Comparison of ENCODE assay signal across 8 cellular contexts in genomic region chr7:137935849-137936508, GRCh38.
DNase-seq lines count a peak whose midpoint lies in the region; ATAC-seq and TF ChIP-seq lines count a peak whose summit lies in the region.

No MANE protein-coding gene starts in this region.

- H3K27ac Mint-ChIP-seq in brain (peak overlapping the region in 3 of 5 experiments; percentile 3 to 85 (median 31)), natural killer cell (peak overlapping the region; percentile 95 to 97)

- H3K36me3 Mint-ChIP-seq in brain (peaks cover 4% of the 10 kb centered on the region), natural killer cell (no peaks in the 10 kb centered on the region)

- H3K9me3 Mint-ChIP-seq in brain = peaks cover 0 to 2% (median 0%) of the 10 kb centered on the region in 5 experiments
- no peaks in the 10 kb centered on the region for H3K9me3 Mint-ChIP-seq in natural killer cell

- 70 to 82% methylated on average over 8 of the region's 8 CpGs for WGBS in body of pancreas, 2 donors

- TF ChIP-seq POLR2A in body of pancreas (IDR thresholded peaks at IDR 0.05) = no peak

- intact Hi-C loops in natural killer cell (cut with micrococcal nuclease) (loop anchor here (2.0 kb wide), 1 partner anchor 67 kb away; the partner anchor contains the start of gene CREB3L2), body of pancreas (cut with DNase I) (no loop called here)

- peak overlapping the region; percentile 28; the same call in 1 of the 2 replicates for H3K4me3 ChIP-seq in GM06990 (replicated peaks; ENCODE audit: low read depth, low read length)
- H3K4me3 ChIP-seq in body of pancreas = no peak overlapping the region

- no peaks in the 10 kb centered on the region for H3K27me3 ChIP-seq in GM06990 (replicated peaks; ENCODE audit: control insufficient read depth, insufficient read depth, low read length)
- no peaks in the 10 kb centered on the region for H3K27me3 ChIP-seq in body of pancreas

- H3K36me3 ChIP-seq in GM06990 (ENCODE audit: control insufficient read depth, insufficient read depth, low read length) (no peaks in the 10 kb centered on the region; the same call in 1 of the 2 replicates), body of pancreas (replicated peaks in 1 of 2; ENCODE audit: insufficient read depth in 1 of 2, low read depth in 2 of 2) (no peaks in the 10 kb centered on the region)

- no peak for DNase-seq in GM06990 (ENCODE audit: extremely low read depth, insufficient read length)
- DNase-seq in natural killer cell = no peak
- no peak for DNase-seq in NCI-H1436 treated with DMSO at 0.1 percent for 48 hours (lab: John Stamatoyannopoulos, UW)
- DNase-seq in body of pancreas = no peak
- DNase-seq in ureter (ENCODE audit: low spot score) = no peak
- DNase-seq in NCI-H510A (lab: John Stamatoyannopoulos, UW) = no peak

- H3K4me1 ChIP-seq in body of pancreas = peaks cover 58% of the 10 kb centered on the region

- ATAC-seq in HG03457 (IDR thresholded peaks at IDR 0.05; ENCODE audit: unreplicated experiment) (peak; percentile 44), natural killer cell (peak; percentile 69 to 73 (median 70)), body of pancreas (no peak)

- H3K4me3 Mint-ChIP-seq in brain = peak overlapping the region in 1 of 5 experiments; percentile 30
- peak overlapping the region; percentile 93 for H3K4me3 Mint-ChIP-seq in natural killer cell

- no peaks in the 10 kb centered on the region for H3K27me3 Mint-ChIP-seq in brain
- no peaks in the 10 kb centered on the region for H3K27me3 Mint-ChIP-seq in natural killer cell (ENCODE audit: low read depth in 2 of 2)

- no peak for TF ChIP-seq CTCF in GM06990 (IDR thresholded peaks at IDR 0.05; ENCODE audit: insufficient read depth, low read length, poor library complexity, severe bottlenecking)
- TF ChIP-seq CTCF in brain (conservative IDR thresholded peaks at IDR 0.05) = no peak
- TF ChIP-seq CTCF in natural killer cell (IDR thresholded peaks at IDR 0.05) = no peak
- no peak for TF ChIP-seq CTCF in body of pancreas (IDR thresholded peaks at IDR 0.05)

- H3K27ac ChIP-seq in body of pancreas = peak overlapping the region in 1 of 4 donors; percentile 20

- H3K9me3 ChIP-seq in body of pancreas = no peaks in the 10 kb centered on the region

- peaks cover 60% of the 10 kb centered on the region for H3K4me1 Mint-ChIP-seq in brain
- H3K4me1 Mint-ChIP-seq in natural killer cell = peaks cover 46 to 51% of the 10 kb centered on the region in 2 donors
